ENCODE assay signal across 15 cellular contexts in the genomic region with DNA sequence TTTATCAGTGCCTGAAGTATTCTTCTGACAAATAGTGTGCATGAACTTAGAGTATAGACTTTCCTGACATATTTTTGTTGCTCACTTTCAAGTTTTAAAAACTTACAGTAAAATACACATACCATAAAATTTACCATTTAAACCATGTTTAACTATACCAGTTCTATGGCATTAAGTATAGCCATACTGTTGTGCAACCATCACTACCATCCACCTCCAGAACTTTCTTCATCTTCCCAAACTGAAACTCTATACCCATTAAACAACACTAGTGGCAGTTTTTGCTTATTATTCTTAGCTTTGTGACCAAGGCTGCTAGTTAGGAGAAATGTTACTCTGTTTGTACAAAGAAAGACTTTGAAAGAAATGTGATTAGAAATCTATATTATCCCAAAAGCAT. TPM values are rescaled to one million over a fixed set of nuclear protein-coding genes. Genes with fewer than 3 reads are reported as not detected.
DNase-seq lines count a peak whose midpoint lies in the region; ATAC-seq and TF ChIP-seq lines count a peak whose summit lies in the region.
"Had no signal": no experiment of that assay in that cellular context is flagged by ENCODE, and none has a peak within 500 bp of the region (broad histone marks: within the 10 kb centered on the region; RNA-seq: fewer than 3 reads in every experiment).

No MANE protein-coding gene starts in this region.

- TF ChIP-seq POLR2A in suprapubic skin (IDR thresholded peaks at IDR 0.05) = no peak

- no peak overlapping the region for H3K9ac ChIP-seq in PC-3 (ENCODE audit: low read length)
- H3K9ac ChIP-seq in adipocyte (ENCODE audit: low read length) = no peak overlapping the region
- H3K9ac ChIP-seq: BLaER1 treated with 17β-estradiol and CSF1 and Interleukin-3, amounts not matched to agents 10 nM and 100 nM had no signal

- no peak for DNase-seq in PC-3
- DNase-seq in adipocyte (ENCODE audit: low read depth) = peak; percentile 23
- peak; percentile 10 for DNase-seq in iris pigment epithelial cell (ENCODE audit: low read depth)
- no peak for DNase-seq in sciatic nerve (ENCODE audit: low spot score)
- DNase-seq in suprapubic skin (ENCODE audit: low spot score in 2 of 2) = no peak
- DNase-seq in AG20443 (ENCODE audit: low spot score) = no peak
- DNase-seq: Calu3; CD4-positive, alpha-beta T cell; DMS79; GOT3 had no signal

- H3K4me3 ChIP-seq in ACC112 (ENCODE audit: low read depth, low read length) (no peak overlapping the region), PC-3 (ENCODE audit: low read length) (no peak overlapping the region), adipocyte (ENCODE audit: low read length) (no peak overlapping the region), suprapubic skin (no peak overlapping the region)
- H3K4me3 ChIP-seq: BLaER1 treated with 17β-estradiol and CSF1 and Interleukin-3, amounts not matched to agents 10 nM and 100 nM; HAP-1 had no signal

- no peaks in the 10 kb centered on the region for H3K9me2 ChIP-seq in PC-3 (replicated peaks; ENCODE audit: low read length)

- H3K9me3 ChIP-seq in PC-3 (ENCODE audit: low read length) (no peaks in the 10 kb centered on the region), adipocyte (ENCODE audit: control insufficient read depth, low read length) (no peaks in the 10 kb centered on the region), suprapubic skin (no peaks in the 10 kb centered on the region)
- H3K9me3 ChIP-seq: HAP-1 had no signal

- 0 out of 2 replicates have a peak overlapping the region, but pooled peaks have one; percentile 70 for H3K27ac ChIP-seq in ACC112 (ENCODE audit: low read depth, low read length)
- H3K27ac ChIP-seq in PC-3 (ENCODE audit: low read length) = peak overlapping the region; percentile 72
- H3K27ac ChIP-seq in suprapubic skin = no peak overlapping the region
- H3K27ac ChIP-seq: BLaER1 treated with 17β-estradiol and CSF1 and Interleukin-3, amounts not matched to agents 10 nM and 100 nM had no signal

- intact Hi-C loops in PC-3 (cut with micrococcal nuclease) (loop anchor here (2.0 kb wide), 2 partner anchors 17 to 25 kb away; partner anchors contain the start of gene ATP7A), sciatic nerve (cut with DNase I) (no loop called here)

- POLR2A ChIA-PET in PC-3 (lab: Charles Lee; ENCODE audit: unreplicated experiment) = no interaction called here

- H3K27me3 ChIP-seq in ACC112 (ENCODE audit: insufficient read depth, low read length) (no peaks in the 10 kb centered on the region), PC-3 (ENCODE audit: low read length) (no peaks in the 10 kb centered on the region), adipocyte (replicated peaks; ENCODE audit: control insufficient read depth, insufficient read depth, low read length) (no peaks in the 10 kb centered on the region), suprapubic skin (no peaks in the 10 kb centered on the region)

- H3K4me2 ChIP-seq in PC-3 (ENCODE audit: low read length) = peak overlapping the region; percentile 68
- H3K4me2 ChIP-seq: BLaER1 treated with 17β-estradiol and CSF1 and Interleukin-3, amounts not matched to agents 10 nM and 100 nM had no signal

- BruUV-seq in PC-3 (replicated peaks; lab: Mats Ljungman, UMichigan) = no TSS peak

- H2AFZ ChIP-seq in ACC112 (ENCODE audit: low read length, unreplicated experiment) (no peak overlapping the region), PC-3 (ENCODE audit: low read length) (no peak overlapping the region)

- CTCF ChIA-PET in PC-3 (lab: Charles Lee) = no interaction called here

- no peaks in the 10 kb centered on the region for H4K20me1 ChIP-seq in PC-3 (ENCODE audit: low read length)

- TF ChIP-seq CTCF in PC-3 (conservative IDR thresholded peaks at IDR 0.05; ENCODE audit: low read depth, low read length) (no peak), suprapubic skin (IDR thresholded peaks at IDR 0.05) (no peak)

- H3K36me3 ChIP-seq in ACC112 (ENCODE audit: insufficient read depth, low read length) (no peaks in the 10 kb centered on the region), PC-3 (ENCODE audit: low read depth, low read length) (no peaks in the 10 kb centered on the region), adipocyte (ENCODE audit: control insufficient read depth, insufficient read depth, low read length, severe bottlenecking) (no peaks in the 10 kb centered on the region), suprapubic skin (no peaks in the 10 kb centered on the region)
- H3K36me3 ChIP-seq: BLaER1 treated with 17β-estradiol and CSF1 and Interleukin-3, amounts not matched to agents 10 nM and 100 nM; HAP-1 had no signal

- H3K4me1 ChIP-seq in ACC112 (ENCODE audit: control insufficient read depth, insufficient read depth, low read length, unreplicated experiment) (peaks cover 15% of the 10 kb centered on the region), PC-3 (ENCODE audit: insufficient read depth, low read length) (peaks cover 22% of the 10 kb centered on the region), adipocyte (ENCODE audit: control insufficient read depth, insufficient read depth, low read length) (no peaks in the 10 kb centered on the region), suprapubic skin (peaks cover 4% of the 10 kb centered on the region)
- H3K4me1 ChIP-seq: HAP-1 had no signal

- no peaks in the 10 kb centered on the region for H3K79me2 ChIP-seq in ACC112 (ENCODE audit: control insufficient read depth, insufficient read depth, low read length, unreplicated experiment)
- H3K79me2 ChIP-seq in PC-3 (ENCODE audit: low read length) = no peaks in the 10 kb centered on the region

- TF ChIP-seq EP300 in suprapubic skin (IDR thresholded peaks at IDR 0.05) = no peak

- peaks cover 6% of the 10 kb centered on the region for H3F3A ChIP-seq in PC-3 (ENCODE audit: low read length, unreplicated experiment)

- ATAC-seq in PC-3 (no peak), sciatic nerve (no peak)
- ATAC-seq: HepG2 had no signal

RNA-seq across cellular contexts. Expression of gene ATP7A, which starts 25.8 kb away (rescaled TPM):
- total RNA-seq in PC-3 (2014; rRNA removed) (3.4 and 4.3 TPM in 2 replicates), sciatic nerve (15.2 TPM), suprapubic skin (10 to 100 TPM; 19.9 to 33.2 (median 26.8) TPM)

RNA-seq across cellular contexts. Expression of gene PGAM4, which starts 33.1 kb away (rescaled TPM):
- total RNA-seq in PC-3 (2014; rRNA removed) (not detected in 2 replicates), sciatic nerve (not detected), suprapubic skin (not detected)
- total RNA-seq: A673; Calu3; CD4-positive, alpha-beta T cell had no signal

RNA-seq across cellular contexts. Expression of gene COX7B, which starts 37.0 kb away (rescaled TPM):
- total RNA-seq in PC-3 (2014; rRNA removed) = 566 and 852 TPM in 2 replicates
- total RNA-seq in sciatic nerve = 107 TPM
- 100 to 1,000 TPM; 215 to 403 (median 330) TPM for total RNA-seq in suprapubic skin

RNA-seq across cellular contexts. Expression of gene MAGT1, which starts 41.1 kb away (rescaled TPM):
- total RNA-seq in PC-3 (2014; rRNA removed) = 106 and 119 TPM in 2 replicates
- 59.5 TPM for total RNA-seq in sciatic nerve
- total RNA-seq in suprapubic skin = 10 to 100 TPM; 30.8 to 45.5 (median 38.5) TPM

Comparison
In these comparisons a context has a peak if more than half of its experiments do, and no peak if none do; other contexts are left out.
1. DNase-seq: peak in adipocyte (single experiment) and iris pigment epithelial cell (single experiment); none in PC-3 (single experiment), sciatic nerve (single experiment), suprapubic skin (0 of 2) and AG20443 (single experiment).